Comparison of ENCODE assay signal across 9 cellular contexts in genomic region chr11:116073854-116074837, GRCh38.
DNase-seq lines count a peak whose midpoint lies in the region; ATAC-seq and TF ChIP-seq lines count a peak whose summit lies in the region.
"Had no signal": no experiment of that assay in that cellular context is flagged by ENCODE, and none has a peak within 500 bp of the region (broad histone marks: within the 10 kb centered on the region; RNA-seq: fewer than 3 reads in every experiment).

No MANE protein-coding gene starts in this region.

- H3K9me3 Mint-ChIP-seq in osteocyte (ENCODE audit: unreplicated experiment): no peaks in the 10 kb centered on the region

- ATAC-seq in GM19328 (IDR thresholded peaks at IDR 0.05; ENCODE audit: unreplicated experiment) (peak; percentile 80), HG03565 (IDR thresholded peaks at IDR 0.05; ENCODE audit: unreplicated experiment) (peak; percentile 83), GM19397 (IDR thresholded peaks at IDR 0.05; ENCODE audit: unreplicated experiment) (no peak)

- no peak overlapping the region for H3K4me3 Mint-ChIP-seq in osteocyte (ENCODE audit: unreplicated experiment)

- DNase-seq in Ammon's horn (ENCODE audit: low spot score): peak; percentile 84
- peak; percentile 5 for DNase-seq in astrocyte of the spinal cord (ENCODE audit: low read depth, low spot score)
- DNase-seq in putamen (ENCODE audit: low spot score): peak; percentile 68
- DNase-seq in NCI-H1694 treated with DMSO at 0.1 percent for 48 hours (lab: John Stamatoyannopoulos, UW): no peak
- DNase-seq in osteocyte (ENCODE audit: extremely low spot score, unreplicated experiment): no peak

- H3K4me3 ChIP-seq in astrocyte of the spinal cord (ENCODE audit: low read depth, low read length): no peak overlapping the region
- H3K4me3 ChIP-seq: SJSA1 had no signal

- TF ChIP-seq CTCF in astrocyte of the spinal cord (IDR thresholded peaks at IDR 0.05; ENCODE audit: low read depth, low read length) (no peak), osteocyte (IDR thresholded peaks at IDR 0.05) (no peak)

- in situ Hi-C loops in astrocyte of the spinal cord (cut with HindIII; ENCODE audit: low sequenced_read_pairs): no loop called here

- H3K36me3 Mint-ChIP-seq in osteocyte (ENCODE audit: unreplicated experiment): no peaks in the 10 kb centered on the region

- peaks cover 41% of the 10 kb centered on the region for H3K27me3 Mint-ChIP-seq in osteocyte (ENCODE audit: unreplicated experiment)

- H3K27ac Mint-ChIP-seq in osteocyte (ENCODE audit: unreplicated experiment): no peak overlapping the region

- H3K4me1 Mint-ChIP-seq in osteocyte (ENCODE audit: unreplicated experiment): no peaks in the 10 kb centered on the region

Comparison
In these comparisons a context has a peak if more than half of its experiments do, and no peak if none do; other contexts are left out.
1. DNase-seq: peak in Ammon's horn (single experiment), astrocyte of the spinal cord (single experiment) and putamen (single experiment); none in NCI-H1694 treated with DMSO at 0.1 percent for 48 hours (single experiment) and osteocyte (single experiment).